In genomic region chr19:55781112-55781511, GRCh38 we compare ENCODE assay signal across 8 cellular contexts. TPM values are rescaled to one million over a fixed set of nuclear protein-coding genes. Genes with fewer than 3 reads are reported as not detected.
"Had no signal": no experiment of that assay in that cellular context is flagged by ENCODE, and none has a peak within 500 bp of the region (broad histone marks: within the 10 kb centered on the region; RNA-seq: fewer than 3 reads in every experiment).

No MANE protein-coding gene starts in this region.

- FAIRE-seq: G401.6, GM12878, GM12891, GM12892, GM18507, GM19239 had no signal

- DNase-seq: GDM1, GF-D8 had no signal

- ATAC-seq: GM12878 had no signal

- H3K4me3 ChIP-seq: GM12878 had no signal

RNA-seq across cellular contexts. Expression of gene RFPL4AL1, which starts 12.2 kb away (rescaled TPM):
- total RNA-seq: GM12878 had no signal
- polyA plus RNA-seq: GM12878 had no signal

RNA-seq across cellular contexts. Expression of gene RFPL4A, which starts 22.2 kb away (rescaled TPM):
- total RNA-seq: GM12878 had no signal

RNA-seq across cellular contexts. Expression of gene NLRP9, which starts 42.9 kb away (rescaled TPM):
- total RNA-seq: GM12878 had no signal
- polyA plus RNA-seq: GM12878 had no signal

RNA-seq across cellular contexts. Expression of gene NLRP11, which starts 50.7 kb away (rescaled TPM):
- total RNA-seq: GM12878 had no signal

RNA-seq across cellular contexts. Expression of gene NLRP4, which starts 55.2 kb away (rescaled TPM):
- total RNA-seq: GM12878 had no signal
